In genomic region chr5:139403787-139404483, GRCh38 we compare ENCODE assay signal across 8 cellular contexts. TPM values are rescaled to one million over a fixed set of nuclear protein-coding genes. Genes with fewer than 3 reads are reported as not detected.
DNase-seq lines count a peak whose midpoint lies in the region; ATAC-seq and TF ChIP-seq lines count a peak whose summit lies in the region.

SPATA24 (minus strand) TSS chr5:139404089; CDS start chr5:139404060, 29 bp downstream.

- H3K27ac ChIP-seq in thymus (ENCODE audit: low read depth) = peak within 1 kb of the TSS; percentile 99

- peaks cover 4% of the 10 kb centered on the region for H3K36me3 Mint-ChIP-seq in activated naive CD8-positive, alpha-beta T cell treated with anti-CD3 and anti-CD28 coated beads, Interleukin-2, amount 10 ng/mL, durations not matched to agents 7 days and 5 days
- no peaks in the 10 kb centered on the region for H3K36me3 Mint-ChIP-seq in glutamatergic neuron (ENCODE audit: unreplicated experiment)
- H3K36me3 Mint-ChIP-seq in osteocyte (ENCODE audit: unreplicated experiment) = peaks cover 6% of the 10 kb centered on the region

- H3K4me1 ChIP-seq in thymus (ENCODE audit: control insufficient read depth, insufficient read depth, low read length) = peaks cover 13% of the 10 kb centered on the region

- peak within 1 kb of the TSS; percentile 96 for H3K4me3 Mint-ChIP-seq in activated naive CD8-positive, alpha-beta T cell treated with anti-CD3 and anti-CD28 coated beads, Interleukin-2, amount 10 ng/mL, durations not matched to agents 7 days and 5 days
- peak within 1 kb of the TSS; percentile 98 for H3K4me3 Mint-ChIP-seq in glutamatergic neuron (ENCODE audit: unreplicated experiment)
- peak within 1 kb of the TSS; percentile 96 for H3K4me3 Mint-ChIP-seq in osteocyte (ENCODE audit: unreplicated experiment)

- WGBS in thymus = 1% methylated on average over 41 of the region's 41 CpGs

- H3K27ac Mint-ChIP-seq in activated naive CD8-positive, alpha-beta T cell treated with anti-CD3 and anti-CD28 coated beads, Interleukin-2, amount 10 ng/mL, durations not matched to agents 7 days and 5 days = peak within 1 kb of the TSS; percentile 100
- peak within 1 kb of the TSS; percentile 98 for H3K27ac Mint-ChIP-seq in glutamatergic neuron (ENCODE audit: unreplicated experiment)
- H3K27ac Mint-ChIP-seq in osteocyte (ENCODE audit: unreplicated experiment) = peak within 1 kb of the TSS; percentile 100

- no peaks in the 10 kb centered on the region for H3K9me3 Mint-ChIP-seq in activated naive CD8-positive, alpha-beta T cell treated with anti-CD3 and anti-CD28 coated beads, Interleukin-2, amount 10 ng/mL, durations not matched to agents 7 days and 5 days
- H3K9me3 Mint-ChIP-seq in glutamatergic neuron (ENCODE audit: unreplicated experiment) (peaks cover 6% of the 10 kb centered on the region), osteocyte (ENCODE audit: unreplicated experiment) (no peaks in the 10 kb centered on the region)

- H3K4me3 ChIP-seq in GM12864 (ENCODE audit: low read depth, low read length) (peak within 1 kb of the TSS; percentile 68), thymus (ENCODE audit: low read length) (peak within 1 kb of the TSS; percentile 67)

- DNase-seq in GM12864 (ENCODE audit: low read depth) (peak; percentile 93), NCI-H1105 treated with DMSO at 0.1 percent for 48 hours (lab: John Stamatoyannopoulos, UW) (peak; percentile 84), SKM-1 treated with dmso at 0.1 percent for 144 hours (lab: John Stamatoyannopoulos, UW; ENCODE audit: unreplicated experiment) (peak; percentile 95), glutamatergic neuron (peak; percentile 97), osteocyte (ENCODE audit: extremely low spot score, unreplicated experiment) (peak; percentile 98)
- DNase-seq in activated naive CD8-positive, alpha-beta T cell treated with anti-CD3 and anti-CD28 coated beads, Interleukin-2, amount 10 ng/mL, durations not matched to agents 7 days and 5 days = peak; percentile 96

- POLR2A ChIA-PET in activated naive CD8-positive, alpha-beta T cell treated with anti-CD3 and anti-CD28 coated beads, Interleukin-2, amount 10 ng/mL, durations not matched to agents 7 days and 5 days (lab: Charles Lee) = interaction anchor here (0.7 to 4.6 kb wide), 8 partner anchors 8 to 157 kb away, joined by 3 to 28 read pairs (median 4); partner anchors contain the start of genes MATR3, MZB1 and UBE2D2

- ATAC-seq in HG02678 (IDR thresholded peaks at IDR 0.05; ENCODE audit: unreplicated experiment) = peak; percentile 88
- ATAC-seq in activated naive CD8-positive, alpha-beta T cell treated with anti-CD3 and anti-CD28 coated beads, Interleukin-2, amount 10 ng/mL, durations not matched to agents 7 days and 5 days (ENCODE audit: low read depth) = peak; percentile 94

- TF ChIP-seq CTCF in GM12864 (IDR thresholded peaks at IDR 0.05; ENCODE audit: low read depth, low read length, missing control alignments) = no peak
- no peak for TF ChIP-seq CTCF in glutamatergic neuron (IDR thresholded peaks at IDR 0.05; ENCODE audit: partially characterized antibody, unreplicated experiment)
- TF ChIP-seq CTCF in osteocyte (IDR thresholded peaks at IDR 0.05) = no peak

- H3K9me3 ChIP-seq in thymus (ENCODE audit: control insufficient read depth) = no peaks in the 10 kb centered on the region

- H3K36me3 ChIP-seq in thymus (ENCODE audit: control insufficient read depth, insufficient read depth) = no peaks in the 10 kb centered on the region

- no peaks in the 10 kb centered on the region for H3K27me3 Mint-ChIP-seq in activated naive CD8-positive, alpha-beta T cell treated with anti-CD3 and anti-CD28 coated beads, Interleukin-2, amount 10 ng/mL, durations not matched to agents 7 days and 5 days
- H3K27me3 Mint-ChIP-seq in glutamatergic neuron (ENCODE audit: unreplicated experiment) (no peaks in the 10 kb centered on the region), osteocyte (ENCODE audit: unreplicated experiment) (no peaks in the 10 kb centered on the region)

- peaks cover 35% of the 10 kb centered on the region for H3K4me1 Mint-ChIP-seq in activated naive CD8-positive, alpha-beta T cell treated with anti-CD3 and anti-CD28 coated beads, Interleukin-2, amount 10 ng/mL, durations not matched to agents 7 days and 5 days
- H3K4me1 Mint-ChIP-seq in glutamatergic neuron (ENCODE audit: low read depth, unreplicated experiment) (peaks cover 4% of the 10 kb centered on the region), osteocyte (ENCODE audit: unreplicated experiment) (peaks cover 29% of the 10 kb centered on the region)

- no peaks in the 10 kb centered on the region for H3K27me3 ChIP-seq in thymus (ENCODE audit: control insufficient read depth, insufficient read depth)

RNA-seq across cellular contexts. Expression of gene SPATA24, which starts in this region (rescaled TPM):
- total RNA-seq in activated naive CD8-positive, alpha-beta T cell treated with anti-CD3 and anti-CD28 coated beads, Interleukin-2, amount 10 ng/mL, durations not matched to agents 7 days and 5 days = 1 to 10 TPM; 6.3 to 6.4 TPM
- total RNA-seq in glutamatergic neuron (ENCODE audit: unreplicated experiment) (6.2 TPM), osteocyte (4.6 TPM in 2 replicates)
- polyA plus RNA-seq in thymus = 6.6 TPM

Comparison
In these comparisons a context has a peak if more than half of its experiments do, and no peak if none do; other contexts are left out.
1. Peak in every context shown above with its lines: DNase-seq, ATAC-seq, H3K4me3 ChIP-seq and H3K27ac ChIP-seq.